1 cellular context compared by ENCODE assay signal in the genomic region with DNA sequence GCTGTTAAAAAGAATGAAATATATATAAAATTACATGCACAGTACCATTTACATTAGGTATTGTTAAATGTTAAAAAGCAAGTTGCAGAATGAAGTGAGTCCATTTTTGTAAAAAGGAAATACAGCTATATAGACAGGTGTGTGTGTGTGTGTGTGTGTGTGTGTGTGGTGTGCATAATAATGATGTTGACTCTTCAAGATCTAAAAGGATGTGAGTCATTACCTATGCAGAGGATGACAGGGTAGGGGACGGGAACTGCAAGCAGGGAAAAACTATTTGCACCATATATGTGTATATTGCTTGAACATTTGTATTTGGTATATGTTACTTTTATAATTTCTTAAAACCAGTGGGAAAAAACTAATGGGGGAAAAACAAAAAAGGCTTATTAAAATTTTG.
TF ChIP-seq lines count a peak whose summit lies in the region.

No MANE protein-coding gene starts in this region.

TF ChIP-seq in K562, 482 proteins besides CTCF, POLR2A, EP300 and RAD21 (continued from another document):
- TF ChIP-seq CREB3 (tag; conservative IDR thresholded peaks at IDR 0.05; ENCODE audit: low read depth) = no peak
- no peak for TF ChIP-seq NCOA2 (IDR thresholded peaks at IDR 0.05; ENCODE audit: partially characterized antibody in 2 of 2)
- 0 out of 2 replicates have a peak, but pooled peaks have one; percentile 17 for TF ChIP-seq ARID1B (IDR thresholded peaks at IDR 0.05)
- no peak for TF ChIP-seq HDAC6 (IDR thresholded peaks at IDR 0.05; ENCODE audit: low read depth, low read length)
- no peak for TF ChIP-seq ATF6 (CRISPR knock-in tag; IDR thresholded peaks at IDR 0.05)
TF ChIP-seq in K562: peak in this region for 3.
